In genomic region chr17:74821655-74822328, GRCh38 we compare ENCODE assay signal across 20 cellular contexts. TPM values are rescaled to one million over a fixed set of nuclear protein-coding genes. Genes with fewer than 3 reads are reported as not detected.
DNase-seq lines count a peak whose midpoint lies in the region; ATAC-seq, FAIRE-seq and TF ChIP-seq lines count a peak whose summit lies in the region.
"Had no signal": no experiment of that assay in that cellular context is flagged by ENCODE, and none has a peak within 500 bp of the region (broad histone marks: within the 10 kb centered on the region; RNA-seq: fewer than 3 reads in every experiment).

No MANE protein-coding gene starts in this region.

- H4K20me1 ChIP-seq in neural progenitor cell (ENCODE audit: low read depth): no peaks in the 10 kb centered on the region

- no peaks in the 10 kb centered on the region for H3F3A ChIP-seq in neural progenitor cell (ENCODE audit: low read depth)

- peak overlapping the region; percentile 13 for H3K27ac Mint-ChIP-seq in chondrocyte (ENCODE audit: unreplicated experiment)
- H3K27ac Mint-ChIP-seq in neural progenitor cell: peak overlapping the region; percentile 76
- H3K27ac Mint-ChIP-seq: CD8-positive, alpha-beta memory T cell had no signal

- H3K27ac ChIP-seq in neural progenitor cell: no peak overlapping the region
- no peak overlapping the region for H3K27ac ChIP-seq in body of pancreas
- H3K27ac ChIP-seq in small intestine (ENCODE audit: low read depth in 1 of 2, low read length in 1 of 2): no peak overlapping the region
- H3K27ac ChIP-seq: RWPE1, SJSA1 had no signal

- ATAC-seq in body of pancreas (no peak), HG02885 (IDR thresholded peaks at IDR 0.05; ENCODE audit: poor library complexity, unreplicated experiment) (no peak)
- ATAC-seq: PC-3 had no signal

- no peak overlapping the region for H3K4me3 ChIP-seq in neural progenitor cell
- H3K4me3 ChIP-seq in body of pancreas: no peak overlapping the region
- no peak overlapping the region for H3K4me3 ChIP-seq in small intestine (ENCODE audit: low read depth in 1 of 2, low read length in 2 of 2)
- H3K4me3 ChIP-seq: SJSA1 had no signal

- no peak for FAIRE-seq in small intestine (lab: Jason Lieb, UNC)

- H3K27me3 ChIP-seq in neural progenitor cell: no peaks in the 10 kb centered on the region
- no peaks in the 10 kb centered on the region for H3K27me3 ChIP-seq in body of pancreas
- H3K27me3 ChIP-seq in small intestine (ENCODE audit: control insufficient read depth in 2 of 2, insufficient read depth in 2 of 2, low read length in 2 of 2): no peaks in the 10 kb centered on the region
- H3K27me3 ChIP-seq: BE2C, SJSA1 had no signal

- H3K4me1 Mint-ChIP-seq in chondrocyte (ENCODE audit: low read depth): no peaks in the 10 kb centered on the region
- peaks cover 49% of the 10 kb centered on the region for H3K4me1 Mint-ChIP-seq in neural progenitor cell
- H3K4me1 Mint-ChIP-seq: CD8-positive, alpha-beta memory T cell had no signal

- no peak for DNase-seq in chondrocyte (ENCODE audit: low spot score)
- DNase-seq in globus pallidus (ENCODE audit: low spot score): peak; percentile 59
- DNase-seq in neural progenitor cell (ENCODE audit: low spot score): no peak
- DNase-seq in body of pancreas: no peak
- no peak for DNase-seq in NCI-H2196 treated with DMSO at 0.1 percent for 48 hours (lab: John Stamatoyannopoulos, UW; ENCODE audit: unreplicated experiment)
- no peak for DNase-seq in small intestine
- DNase-seq: BE2C; CD8-positive, alpha-beta memory T cell; DMS79 treated with DMSO at 0.1 percent for 48 hours; HCEC 1CT; NCI-H1417; NCI-H2029; NCI-H2171; NCI-H510A; NCI-H82; PC-3 had no signal

- H3K9me3 Mint-ChIP-seq in chondrocyte (ENCODE audit: low read depth) (no peaks in the 10 kb centered on the region), neural progenitor cell (no peaks in the 10 kb centered on the region)
- H3K9me3 Mint-ChIP-seq: CD8-positive, alpha-beta memory T cell had no signal

- H3K36me3 Mint-ChIP-seq in chondrocyte (ENCODE audit: low read depth) (peaks cover 16% of the 10 kb centered on the region), neural progenitor cell (peaks cover 7% of the 10 kb centered on the region)

- H3K4me1 ChIP-seq in neural progenitor cell (no peaks in the 10 kb centered on the region), body of pancreas (no peaks in the 10 kb centered on the region), small intestine (ENCODE audit: control insufficient read depth in 2 of 2, insufficient read depth in 1 of 2, low read depth in 1 of 2, low read length in 1 of 2) (no peaks in the 10 kb centered on the region)
- H3K4me1 ChIP-seq: BE2C, SJSA1 had no signal

- WGBS in body of pancreas, 2 donors: 79 to 85% methylated on average over 12 to 13 of the region's 13 CpGs
- WGBS in small intestine, 3 donors: 80 to 91% (median 86%) methylated on average over 13 of the region's 13 CpGs

- H3K4me3 Mint-ChIP-seq in chondrocyte (ENCODE audit: unreplicated experiment): no peak overlapping the region
- peak overlapping the region; percentile 35 for H3K4me3 Mint-ChIP-seq in neural progenitor cell

- no peak for TF ChIP-seq POLR2A in body of pancreas (IDR thresholded peaks at IDR 0.05)

- TF ChIP-seq CTCF in chondrocyte (IDR thresholded peaks at IDR 0.05): no peak
- no peak for TF ChIP-seq CTCF in neural progenitor cell (IDR thresholded peaks at IDR 0.05)
- TF ChIP-seq CTCF in body of pancreas (IDR thresholded peaks at IDR 0.05): no peak

- H3K36me3 ChIP-seq in neural progenitor cell (no peaks in the 10 kb centered on the region), body of pancreas (replicated peaks in 1 of 2; ENCODE audit: insufficient read depth in 1 of 2, low read depth in 2 of 2) (no peaks in the 10 kb centered on the region), small intestine (ENCODE audit: control insufficient read depth in 2 of 2, insufficient read depth in 2 of 2, low read length in 2 of 2) (peaks cover 0 to 2% of the 10 kb centered on the region in 2 donors)
- H3K36me3 ChIP-seq: BE2C had no signal

- H3K79me2 ChIP-seq in neural progenitor cell (ENCODE audit: low read depth): no peaks in the 10 kb centered on the region

- intact Hi-C loops in body of pancreas (cut with DNase I): no loop called here

- no peak overlapping the region for H3K9ac ChIP-seq in neural progenitor cell

- H2AFZ ChIP-seq in neural progenitor cell (replicated peaks): no peak overlapping the region

- H3K27me3 Mint-ChIP-seq in chondrocyte (ENCODE audit: low read depth): no peaks in the 10 kb centered on the region
- H3K27me3 Mint-ChIP-seq in neural progenitor cell (ENCODE audit: insufficient read depth, low read depth): peaks cover 2% of the 10 kb centered on the region
- H3K27me3 Mint-ChIP-seq: CD8-positive, alpha-beta memory T cell had no signal

- no peak overlapping the region for H3K4me2 ChIP-seq in neural progenitor cell

- H3K9me3 ChIP-seq in neural progenitor cell (ENCODE audit: low read depth) (no peaks in the 10 kb centered on the region), body of pancreas (no peaks in the 10 kb centered on the region), small intestine (ENCODE audit: control insufficient read depth, low read depth) (no peaks in the 10 kb centered on the region)
- H3K9me3 ChIP-seq: BE2C, SJSA1 had no signal

RNA-seq across cellular contexts. Expression of gene GRIN2C, which starts 37.9 kb away (rescaled TPM):
- total RNA-seq in chondrocyte (0.07 to 0.28 TPM in 2 of 3 replicates, not detected in the other), neural progenitor cell (ENCODE audit: low replicate concordance) (0.03 TPM in 1 of 2 replicates, not detected in the other), body of pancreas (not detected)
- under 1 TPM in 1 of 3 donors, not detected in 2; 0.37 TPM for polyA plus RNA-seq in small intestine
- total RNA-seq: CD8-positive, alpha-beta memory T cell; SJSA1 had no signal
- polyA plus RNA-seq: AG04450; CD8-positive, alpha-beta memory T cell had no signal

RNA-seq across cellular contexts. Expression of gene NAT9, which starts 45.6 kb away (rescaled TPM):
- total RNA-seq in chondrocyte: 46.8 to 48.9 TPM (median 47.4 TPM) in 3 replicates
- 68.9 and 75.3 TPM in 2 replicates for total RNA-seq in neural progenitor cell (ENCODE audit: low replicate concordance)
- total RNA-seq in body of pancreas: 10 to 100 TPM; 21.8 to 23.3 TPM
- 10 to 100 TPM; 12.4 to 28.3 (median 16.3) TPM for polyA plus RNA-seq in small intestine

RNA-seq across cellular contexts. Expression of gene FDXR, which starts 51.0 kb away (rescaled TPM):
- total RNA-seq in chondrocyte (7.2 to 11.6 TPM (median 9.0 TPM) in 3 replicates), neural progenitor cell (ENCODE audit: low replicate concordance) (7.4 and 25.3 TPM in 2 replicates), body of pancreas (10 to 100 TPM; 14.3 to 25.7 TPM)
- 10 to 100 TPM; 12.4 to 16.6 (median 12.5) TPM for polyA plus RNA-seq in small intestine
